11 cellular contexts compared by ENCODE assay signal in genomic region chr1:164794310-164794709, GRCh38.
A peak's percentile ranks its signal among the peaks of the same experiment; 100 is the strongest.
DNase-seq lines count a peak whose midpoint lies in the region; ATAC-seq and TF ChIP-seq lines count a peak whose summit lies in the region.
"Had no signal": no experiment of that assay in that cellular context is flagged by ENCODE, and none has a peak within 500 bp of the region (broad histone marks: within the 10 kb centered on the region; RNA-seq: fewer than 3 reads in every experiment).

No MANE protein-coding gene starts in this region.

- H3K27ac ChIP-seq in parathyroid adenoma, result peak overlapping the region; percentile 78
- H3K27ac ChIP-seq: neural progenitor cell had no signal

- H3K4me3 ChIP-seq in parathyroid adenoma (ENCODE audit: low read depth, low read length), result no peak overlapping the region
- H3K4me3 ChIP-seq: neural progenitor cell, tibial nerve had no signal

- H3K79me2 ChIP-seq in parathyroid adenoma, result peaks cover 4% of the 10 kb centered on the region

- H3K36me3 Mint-ChIP-seq in Calu3 (ENCODE audit: insufficient read depth, unreplicated experiment), result no peaks in the 10 kb centered on the region
- H3K36me3 Mint-ChIP-seq in endothelial cell (ENCODE audit: low read depth, unreplicated experiment), result no peaks in the 10 kb centered on the region

- no TSS peak for BruUV-seq in Calu3 (replicated peaks; lab: Mats Ljungman, UMichigan)

- CTCF ChIA-PET in Calu3 (lab: Charles Lee), result interaction anchor here (0.6 kb wide), 1 partner anchor 797 kb away, joined by 3 read pairs; no protein-coding TSS in a partner anchor

- H3K9me3 Mint-ChIP-seq in Calu3 (ENCODE audit: low read depth, unreplicated experiment) (no peaks in the 10 kb centered on the region), endothelial cell (ENCODE audit: unreplicated experiment) (no peaks in the 10 kb centered on the region)
- H3K9me3 Mint-ChIP-seq: neural progenitor cell; T-helper 2 cell treated with Interferon-gamma antibody and Interleukin-4, amounts not matched to agents 5 μg/mL and 100 μg/mL, for 36 hours had no signal

- no peak overlapping the region for H2AFZ ChIP-seq in parathyroid adenoma
- H2AFZ ChIP-seq: neural progenitor cell had no signal

- no peaks in the 10 kb centered on the region for H3K27me3 ChIP-seq in parathyroid adenoma (ENCODE audit: control insufficient read depth, insufficient read depth, low read length)
- H3K27me3 ChIP-seq: neural progenitor cell, tibial nerve had no signal

- no peaks in the 10 kb centered on the region for H3K36me3 ChIP-seq in parathyroid adenoma (ENCODE audit: control insufficient read depth, insufficient read depth, low read length)
- H3K36me3 ChIP-seq: neural progenitor cell had no signal

- peak; percentile 23 for DNase-seq in Calu3
- peak; percentile 82 for DNase-seq in RPMI7951 (ENCODE audit: low read depth)
- DNase-seq in fibroblast of gingiva (ENCODE audit: low read depth), result peak; percentile 90
- DNase-seq in SIG-M5 (lab: John Stamatoyannopoulos, UW), result no peak
- DNase-seq in activated CD4-positive, CD25-positive, alpha-beta regulatory T cell treated with anti-CD3 and anti-CD28 coated beads, Interleukin-2, amount 50 U/mL, for 72 hours, result no peak
- no peak for DNase-seq in endothelial cell (ENCODE audit: low spot score)

- no peaks in the 10 kb centered on the region for H3K9me3 ChIP-seq in parathyroid adenoma (ENCODE audit: control insufficient read depth, low read length)
- H3K9me3 ChIP-seq: tibial nerve had no signal

- no peak overlapping the region for H3K4me2 ChIP-seq in parathyroid adenoma (ENCODE audit: low read length)
- H3K4me2 ChIP-seq: neural progenitor cell had no signal

- ATAC-seq in GM18861 (IDR thresholded peaks at IDR 0.05; ENCODE audit: unreplicated experiment), result no peak

- H3K27me3 Mint-ChIP-seq in Calu3 (ENCODE audit: unreplicated experiment), result no peaks in the 10 kb centered on the region
- peaks cover 3% of the 10 kb centered on the region for H3K27me3 Mint-ChIP-seq in endothelial cell (ENCODE audit: unreplicated experiment)

- H3K9ac ChIP-seq in parathyroid adenoma, result no peak overlapping the region
- H3K9ac ChIP-seq: neural progenitor cell had no signal

- TF ChIP-seq CTCF in Calu3 (IDR thresholded peaks at IDR 0.05; ENCODE audit: unreplicated experiment) (no peak), parathyroid adenoma (IDR thresholded peaks at IDR 0.05) (no peak), endothelial cell (IDR thresholded peaks at IDR 0.05; ENCODE audit: unreplicated experiment) (no peak)

- no peak overlapping the region for H3K27ac Mint-ChIP-seq in Calu3 (ENCODE audit: unreplicated experiment)
- H3K27ac Mint-ChIP-seq in endothelial cell (ENCODE audit: unreplicated experiment), result no peak overlapping the region
- H3K27ac Mint-ChIP-seq: neural progenitor cell; T-helper 2 cell treated with Interferon-gamma antibody and Interleukin-4, amounts not matched to agents 5 μg/mL and 100 μg/mL, for 36 hours had no signal

- H3K4me3 Mint-ChIP-seq in Calu3 (ENCODE audit: low read depth, unreplicated experiment) (no peak overlapping the region), endothelial cell (ENCODE audit: unreplicated experiment) (no peak overlapping the region)
- H3K4me3 Mint-ChIP-seq: neural progenitor cell; T-helper 2 cell treated with Interferon-gamma antibody and Interleukin-4, amounts not matched to agents 5 μg/mL and 100 μg/mL, for 36 hours had no signal

- H3K4me1 Mint-ChIP-seq in Calu3 (ENCODE audit: low read depth, unreplicated experiment), result no peaks in the 10 kb centered on the region
- peaks cover 2% of the 10 kb centered on the region for H3K4me1 Mint-ChIP-seq in endothelial cell (ENCODE audit: unreplicated experiment)

- intact Hi-C loops in Calu3 (cut with micrococcal nuclease; ENCODE audit: unreplicated experiment), result no loop called here

- H3K4me1 ChIP-seq in parathyroid adenoma, result peaks cover 17% of the 10 kb centered on the region

Comparison
In these comparisons a context has a peak if more than half of its experiments do, and no peak if none do; other contexts are left out.
1. DNase-seq: peak in Calu3 (single experiment), RPMI7951 (single experiment) and fibroblast of gingiva (single experiment); none in SIG-M5 (single experiment), activated CD4-positive, CD25-positive, alpha-beta regulatory T cell treated with anti-CD3 and anti-CD28 coated beads, Interleukin-2, amount 50 U/mL, for 72 hours (single experiment) and endothelial cell (single experiment).